ENCODE assay signal across 12 cellular contexts in genomic region chr22:31039393-31039792, GRCh38. TPM values are rescaled to one million over a fixed set of nuclear protein-coding genes. Genes with fewer than 3 reads are reported as not detected.
DNase-seq lines count a peak whose midpoint lies in the region; ATAC-seq and TF ChIP-seq lines count a peak whose summit lies in the region.
"Had no signal": no experiment of that assay in that cellular context is flagged by ENCODE, and none has a peak within 500 bp of the region (broad histone marks: within the 10 kb centered on the region; RNA-seq: fewer than 3 reads in every experiment).

No MANE protein-coding gene starts in this region.

- DNase-seq in AG04450 (ENCODE audit: low read depth, low spot score): peak; percentile 71
- DNase-seq in cardiac fibroblast (ENCODE audit: low read depth in 2 of 2): peak; percentile 59 to 66
- peak; percentile 41 for DNase-seq in left ventricle myocardium superior
- DNase-seq in NOMO-1 treated with dmso at 0.1 percent for 144 hours (lab: John Stamatoyannopoulos, UW; ENCODE audit: unreplicated experiment): no peak
- no peak for DNase-seq in activated effector memory CD4-positive, alpha-beta T cell treated with anti-CD3 and anti-CD28 coated beads, Interleukin-2, amount 50 U/mL, for 16 hours
- no peak for DNase-seq in HuH-7 (ENCODE audit: low spot score)
- DNase-seq in activated CD4-positive, alpha-beta T cell treated with anti-CD3 and anti-CD28 coated beads, Interleukin-2, amount 50 U/mL, for 4 hours: no peak
- DNase-seq: activated naive CD8-positive, alpha-beta T cell treated with anti-CD3 and anti-CD28 coated beads, Interleukin-2, amount 50 U/mL, for 24 hours; DMS79 treated with DMSO at 0.1 percent for 48 hours; KBM-7; NCI-H2029 treated with DMSO at 0.1 percent for 48 hours had no signal

- CTCF ChIA-PET in AG04450 (lab: Charles Lee): no interaction called here

- H2AFZ ChIP-seq in parathyroid adenoma: no peak overlapping the region

- H3K4me3 ChIP-seq in AG04450 (ENCODE audit: low read depth, low read length) (peak overlapping the region; percentile 4; the same call in 1 of the 2 replicates), cardiac fibroblast (replicated peaks in 1 of 2; ENCODE audit: low read depth in 2 of 2, low read length in 2 of 2) (no peak overlapping the region), parathyroid adenoma (ENCODE audit: low read depth, low read length) (no peak overlapping the region)

- H3K4me1 ChIP-seq in parathyroid adenoma: no peaks in the 10 kb centered on the region

- no peaks in the 10 kb centered on the region for H3K36me3 ChIP-seq in parathyroid adenoma (ENCODE audit: control insufficient read depth, insufficient read depth, low read length)

- H3K27me3 ChIP-seq in AG04450 (ENCODE audit: control insufficient read depth, insufficient read depth, low read length) (no peaks in the 10 kb centered on the region), parathyroid adenoma (ENCODE audit: control insufficient read depth, insufficient read depth, low read length) (no peaks in the 10 kb centered on the region)

- no peaks in the 10 kb centered on the region for H3K79me2 ChIP-seq in parathyroid adenoma

- H3K27ac ChIP-seq in AG04450 (ENCODE audit: low read depth, low read length) (peak overlapping the region; percentile 83), parathyroid adenoma (peak overlapping the region; percentile 29)

- POLR2A ChIA-PET in AG04450 (lab: Yijun Ruan, JAX): interaction anchor here (0.9 to 1.8 kb wide), 6 partner anchors 14 to 71 kb away, joined by 4 to 11 read pairs (median 7); partner anchors contain the start of genes MORC2, SMTN and TUG1

- TF ChIP-seq CTCF in AG04450 (IDR thresholded peaks at IDR 0.05; ENCODE audit: low read depth, low read length) (no peak), cardiac fibroblast (IDR thresholded peaks at IDR 0.05; ENCODE audit: low read depth, low read length) (no peak), parathyroid adenoma (IDR thresholded peaks at IDR 0.05) (no peak)

- H3K9me3 ChIP-seq in AG04450 (ENCODE audit: control insufficient read depth, insufficient read depth, low read length): no peaks in the 10 kb centered on the region
- H3K9me3 ChIP-seq in parathyroid adenoma (ENCODE audit: control insufficient read depth, low read length): no peaks in the 10 kb centered on the region

- ATAC-seq in left ventricle myocardium superior: peak; percentile 66
- ATAC-seq: activated naive CD8-positive, alpha-beta T cell treated with anti-CD3 and anti-CD28 coated beads, Interleukin-2, amount 50 U/mL, for 24 hours had no signal

- H3K4me2 ChIP-seq in parathyroid adenoma (ENCODE audit: low read length): no peak overlapping the region

- H3K9ac ChIP-seq in parathyroid adenoma: no peak overlapping the region

- intact Hi-C loops in left ventricle myocardium superior (cut with micrococcal nuclease): no loop called here

RNA-seq across cellular contexts. Expression of gene SMTN, which starts 41.7 kb away (rescaled TPM):
- polyA plus RNA-seq in AG04450 (2011; rRNA removed): 13.2 and 14.1 TPM in 2 replicates
- 13.1 and 13.5 TPM in 2 replicates for polyA minus RNA-seq in AG04450 (2011; rRNA and poly(A)+ RNA removed)
- total RNA-seq in left ventricle myocardium superior: 278 TPM

Comparison
In these comparisons a context has a peak if more than half of its experiments do, and no peak if none do; other contexts are left out.
1. DNase-seq: peak in AG04450 (single experiment), cardiac fibroblast (2 of 2) and left ventricle myocardium superior (single experiment); none in NOMO-1 treated with dmso at 0.1 percent for 144 hours (single experiment), activated effector memory CD4-positive, alpha-beta T cell treated with anti-CD3 and anti-CD28 coated beads, Interleukin-2, amount 50 U/mL, for 16 hours (single experiment), HuH-7 (single experiment) and activated CD4-positive, alpha-beta T cell treated with anti-CD3 and anti-CD28 coated beads, Interleukin-2, amount 50 U/mL, for 4 hours (0 of 2).